24 cellular contexts compared by ENCODE assay signal in the genomic region with DNA sequence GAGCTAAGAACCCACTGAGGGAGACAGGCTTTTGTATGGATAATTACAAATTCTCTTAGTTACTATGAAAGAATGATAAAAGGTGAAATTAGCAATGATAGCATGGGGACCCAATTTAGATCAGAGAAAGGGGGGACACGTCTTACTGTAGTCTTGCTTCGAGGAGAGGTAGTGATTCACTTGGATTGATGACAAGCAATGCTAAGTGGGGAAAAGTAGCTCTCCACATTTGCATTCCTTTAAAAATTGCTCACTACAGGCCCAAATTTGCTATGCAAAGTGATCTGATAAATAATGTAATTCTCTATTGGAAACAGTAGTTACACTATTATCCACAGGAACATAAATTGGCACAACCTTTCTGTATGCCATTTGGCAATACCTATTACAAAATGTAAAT. TPM values are rescaled to one million over a fixed set of nuclear protein-coding genes. Genes with fewer than 3 reads are reported as not detected.
"Had no signal": no experiment of that assay in that cellular context is flagged by ENCODE, and none has a peak within 500 bp of the region (broad histone marks: within the 10 kb centered on the region; RNA-seq: fewer than 3 reads in every experiment).

No MANE protein-coding gene starts in this region.

- H2AFZ ChIP-seq: neural progenitor cell had no signal

- H3K4me2 ChIP-seq: neural progenitor cell had no signal

- ATAC-seq: effector memory CD8-positive, alpha-beta T cell; esophagus mucosa; gastrocnemius medialis; naive thymus-derived CD8-positive, alpha-beta T cell; right lobe of liver had no signal

- H3K4me3 ChIP-seq: breast epithelium, colonic mucosa, dorsolateral prefrontal cortex, gastrocnemius medialis, left ventricle myocardium inferior, neural progenitor cell, right lobe of liver, skin epidermis, stomach, transverse colon, uterus had no signal

- H3K4me1 Mint-ChIP-seq: mesothelial cell of epicardium, neural progenitor cell had no signal

- H3K36me3 ChIP-seq: breast epithelium, colonic mucosa, gastrocnemius medialis, left ventricle myocardium inferior, neural progenitor cell, right lobe of liver, transverse colon, uterus had no signal

- H3K27me3 Mint-ChIP-seq: central memory CD8-positive, alpha-beta T cell; effector memory CD8-positive, alpha-beta T cell; naive thymus-derived CD8-positive, alpha-beta T cell had no signal

- H3K9me3 ChIP-seq: breast epithelium, colonic mucosa, gastrocnemius medialis, left ventricle myocardium inferior, right lobe of liver, stomach, transverse colon, uterus had no signal

- H3K4me1 ChIP-seq: breast epithelium, colonic mucosa, gastrocnemius medialis, left ventricle myocardium inferior, neural progenitor cell, right lobe of liver, stomach, transverse colon, uterus had no signal

- H3K4me3 Mint-ChIP-seq: central memory CD8-positive, alpha-beta T cell; effector memory CD8-positive, alpha-beta T cell; mesothelial cell of epicardium; naive thymus-derived CD8-positive, alpha-beta T cell; neural progenitor cell had no signal

- H3K9ac ChIP-seq: neural progenitor cell had no signal

- H3K27me3 ChIP-seq: colonic mucosa, gastrocnemius medialis, neural progenitor cell, right lobe of liver, stomach, transverse colon, uterus had no signal

- DNase-seq: activated CD4-positive, alpha-beta T cell treated with anti-CD3 and anti-CD28 coated beads for 1 hour; activated CD4-positive, alpha-beta T cell treated with anti-CD3 and anti-CD28 coated beads, Interleukin-2, amount 50 U/mL, for 4 hours; activated naive CD4-positive, alpha-beta T cell treated with Interleukin-2 at 50 U/mL for 16 hours; activated T-cell treated with anti-CD3 and anti-CD28 coated beads, Interleukin-2, amount 50 U/mL, for 48 hours; aorta; colonic mucosa; dorsolateral prefrontal cortex; effector memory CD8-positive, alpha-beta T cell; gastrocnemius medialis; hypothalamus; left ventricle myocardium inferior; naive thymus-derived CD8-positive, alpha-beta T cell; posterior cingulate gyrus; right lobe of liver; stimulated activated CD4-positive, alpha-beta T cell treated with anti-CD3 and anti-CD28 coated beads, Interleukin-1b, Interleukin-23, amount 100 ng/mL, for 48 hours; stomach; transverse colon; uterus had no signal

- H3K27ac ChIP-seq: breast epithelium, colonic mucosa, dorsolateral prefrontal cortex, gastrocnemius medialis, left ventricle myocardium inferior, neural progenitor cell, right lobe of liver, skin epidermis, stomach, transverse colon, uterus had no signal

- H3K27ac Mint-ChIP-seq: mesothelial cell of epicardium, neural progenitor cell had no signal

- H3K9me3 Mint-ChIP-seq: central memory CD8-positive, alpha-beta T cell; effector memory CD8-positive, alpha-beta T cell; mesothelial cell of epicardium; naive thymus-derived CD8-positive, alpha-beta T cell; neural progenitor cell had no signal

- H3K36me3 Mint-ChIP-seq: neural progenitor cell had no signal

RNA-seq across cellular contexts. Expression of a gene that starts 42.5 kb away (rescaled TPM):
- total RNA-seq: breast epithelium, esophagus mucosa, gastrocnemius medialis, left ventricle myocardium inferior had no signal
- polyA plus RNA-seq: naive thymus-derived CD8-positive, alpha-beta T cell had no signal
